ENCODE assay signal across 10 cellular contexts in the genomic region with DNA sequence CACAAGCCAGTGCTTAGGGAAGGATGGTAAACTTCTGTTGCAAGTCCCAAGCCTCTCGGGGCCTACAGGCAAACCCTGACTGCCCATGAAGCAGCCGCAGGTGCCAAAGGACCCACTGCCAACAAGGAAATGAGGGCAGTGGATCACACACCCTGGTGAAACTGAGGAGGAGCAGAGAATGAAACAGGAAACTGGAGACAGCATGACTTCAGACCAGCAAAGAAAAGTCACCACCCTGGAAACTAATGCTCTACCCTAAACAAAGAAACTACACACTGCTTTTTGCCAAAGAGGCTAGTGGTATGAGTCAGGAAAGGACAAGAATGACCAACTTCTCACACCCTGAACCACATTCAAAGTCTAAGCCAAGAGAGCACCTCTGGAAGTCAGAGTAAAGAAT.
DNase-seq lines count a peak whose midpoint lies in the region; ATAC-seq, FAIRE-seq and TF ChIP-seq lines count a peak whose summit lies in the region.
"Had no signal": no experiment of that assay in that cellular context is flagged by ENCODE, and none has a peak within 500 bp of the region (broad histone marks: within the 10 kb centered on the region; RNA-seq: fewer than 3 reads in every experiment).

No MANE protein-coding gene starts in this region.

- H3K4me1 ChIP-seq in muscle layer of duodenum (ENCODE audit: control insufficient read depth in 1 of 2, insufficient read depth in 2 of 2, low read length in 2 of 2) = no peaks in the 10 kb centered on the region
- H3K4me1 ChIP-seq in esophagus muscularis mucosa = no peaks in the 10 kb centered on the region

- TF ChIP-seq CTCF in GM12865 (IDR thresholded peaks at IDR 0.05; ENCODE audit: insufficient read depth, low read depth, low read length, missing control alignments) (no peak), bronchial epithelial cell (IDR thresholded peaks at IDR 0.05; ENCODE audit: insufficient read depth, low read length, severe bottlenecking) (no peak), esophagus muscularis mucosa (IDR thresholded peaks at IDR 0.05) (no peak), GM10248 (IDR thresholded peaks at IDR 0.05; ENCODE audit: control extremely low read depth, extremely low read depth, low read depth, missing control alignments) (no peak)

- FAIRE-seq in bronchial epithelial cell (lab: Jason Lieb, UNC) = peak; percentile 99

- POLR2A ChIA-PET in GM10248 (lab: Yijun Ruan, JAX) = no interaction called here

- 58% methylated on average over 2 of the region's 2 CpGs for WGBS in esophagus muscularis mucosa

- H3K27ac ChIP-seq in muscle layer of duodenum (ENCODE audit: low read length) = peak overlapping the region; percentile 19
- no peak overlapping the region for H3K27ac ChIP-seq in esophagus muscularis mucosa (replicated peaks in 1 of 4)

- no peak overlapping the region for H3K4me3 ChIP-seq in GM12865 (ENCODE audit: low read depth, low read length)
- no peak overlapping the region for H3K4me3 ChIP-seq in bronchial epithelial cell (ENCODE audit: low read depth, low read length)
- no peak overlapping the region for H3K4me3 ChIP-seq in muscle layer of duodenum (ENCODE audit: low read depth in 1 of 2, low read length in 2 of 2)
- H3K4me3 ChIP-seq in esophagus muscularis mucosa = no peak overlapping the region

- no peak for TF ChIP-seq EP300 in esophagus muscularis mucosa (IDR thresholded peaks at IDR 0.05)

- CTCF ChIA-PET in GM10248 (lab: Yijun Ruan, JAX) = no interaction called here

- no peaks in the 10 kb centered on the region for H3K27me3 ChIP-seq in bronchial epithelial cell (ENCODE audit: control insufficient read depth, insufficient read depth, low read length)
- H3K27me3 ChIP-seq in muscle layer of duodenum (ENCODE audit: low read depth, low read length) = no peaks in the 10 kb centered on the region
- peaks cover 0 to 6% (median 0%) of the 10 kb centered on the region in 4 donors for H3K27me3 ChIP-seq in esophagus muscularis mucosa

- DNase-seq in GM12865 (ENCODE audit: low read depth) = peak; percentile 63
- peak; percentile 96 for DNase-seq in bronchial epithelial cell (ENCODE audit: low read depth)
- no peak for DNase-seq in esophagus muscularis mucosa (ENCODE audit: extremely low spot score)
- DNase-seq in RPMI8226 = no peak
- DNase-seq in GM10248 (ENCODE audit: extremely low spot score) = no peak
- DNase-seq: activated CD8-positive, alpha-beta memory T cell treated with anti-CD3 and anti-CD28 coated beads, Interleukin-2, amount 50 U/mL, for 48 hours; MV-4-11 had no signal

- H3K9me3 ChIP-seq in muscle layer of duodenum (ENCODE audit: control insufficient read depth in 1 of 2, low read length in 2 of 2) (no peaks in the 10 kb centered on the region), esophagus muscularis mucosa (no peaks in the 10 kb centered on the region)

- ATAC-seq in HG03432 (IDR thresholded peaks at IDR 0.05; ENCODE audit: unreplicated experiment) (peak; percentile 57), GM21717 (IDR thresholded peaks at IDR 0.05; ENCODE audit: unreplicated experiment) (no peak)

- intact Hi-C loops in esophagus muscularis mucosa (cut with DNase I) = no loop called here

- H3K36me3 ChIP-seq in bronchial epithelial cell (ENCODE audit: control insufficient read depth, insufficient read depth, low read length) (no peaks in the 10 kb centered on the region), muscle layer of duodenum (ENCODE audit: control insufficient read depth in 1 of 2, insufficient read depth in 2 of 2, low read length in 2 of 2) (no peaks in the 10 kb centered on the region), esophagus muscularis mucosa (no peaks in the 10 kb centered on the region)

- no peak for TF ChIP-seq POLR2A in esophagus muscularis mucosa (IDR thresholded peaks at IDR 0.05; ENCODE audit: low read depth)

Comparison
In these comparisons a context has a peak if more than half of its experiments do, and no peak if none do; other contexts are left out.
1. DNase-seq: peak in GM12865 (single experiment) and bronchial epithelial cell (single experiment); none in esophagus muscularis mucosa (single experiment), RPMI8226 (single experiment) and GM10248 (single experiment).